In genomic region chr2:17086990-17087389, GRCh38 we compare ENCODE assay signal across 19 cellular contexts.
"Had no signal": no experiment of that assay in that cellular context is flagged by ENCODE, and none has a peak within 500 bp of the region (broad histone marks: within the 10 kb centered on the region; RNA-seq: fewer than 3 reads in every experiment).

No MANE protein-coding gene starts in this region.

- H3K27me3 Mint-ChIP-seq: dendritic cell treated with granulocyte-macrophage colony-stimulating factor and Interleukin-4, amounts not matched to agents 40 ng/mL and 50 ng/mL, for 4 days; effector memory CD8-positive, alpha-beta T cell had no signal

- H3K9me3 Mint-ChIP-seq: dendritic cell treated with granulocyte-macrophage colony-stimulating factor and Interleukin-4, amounts not matched to agents 40 ng/mL and 50 ng/mL, for 4 days had no signal

- H3K27me3 ChIP-seq: colonic mucosa, esophagus muscularis mucosa, gastrocnemius medialis, heart right ventricle, left lung had no signal

- H3K27ac Mint-ChIP-seq: dendritic cell treated with granulocyte-macrophage colony-stimulating factor and Interleukin-4, amounts not matched to agents 40 ng/mL and 50 ng/mL, for 4 days; effector memory CD8-positive, alpha-beta T cell had no signal

- DNase-seq: colonic mucosa; cortex of kidney; effector CD8-positive, alpha-beta T cell; effector memory CD8-positive, alpha-beta T cell; foreskin fibroblast; foreskin melanocyte; gastrocnemius medialis; glutamatergic neuron; head of caudate nucleus; heart right ventricle; hippocampal formation; left cardiac atrium; left lung; left ventricle myocardium superior; lower lobe of right lung; mesenchymal stem cell; midbrain had no signal

- H3K9me3 ChIP-seq: colonic mucosa, esophagus muscularis mucosa, gastrocnemius medialis, heart right ventricle, left lung, lower lobe of right lung had no signal

- H3K27ac ChIP-seq: colonic mucosa, esophagus muscularis mucosa, gastrocnemius medialis, heart right ventricle, left lung, lower lobe of right lung had no signal

- H3K4me3 ChIP-seq: colonic mucosa, esophagus muscularis mucosa, gastrocnemius medialis, heart right ventricle, left lung, lower lobe of right lung had no signal

- H3K4me3 Mint-ChIP-seq: dendritic cell treated with granulocyte-macrophage colony-stimulating factor and Interleukin-4, amounts not matched to agents 40 ng/mL and 50 ng/mL, for 4 days; effector memory CD8-positive, alpha-beta T cell had no signal

- H3K36me3 ChIP-seq: colonic mucosa, esophagus muscularis mucosa, gastrocnemius medialis, heart right ventricle, left lung, lower lobe of right lung had no signal

- H3K4me1 ChIP-seq: colonic mucosa, esophagus muscularis mucosa, gastrocnemius medialis, heart right ventricle, left lung, lower lobe of right lung had no signal
